Comparison of ENCODE assay signal across 25 cellular contexts in genomic region chr3:14976317-14976716, GRCh38. TPM values are rescaled to one million over a fixed set of nuclear protein-coding genes. Genes with fewer than 3 reads are reported as not detected.
DNase-seq lines count a peak whose midpoint lies in the region; ATAC-seq, FAIRE-seq and TF ChIP-seq lines count a peak whose summit lies in the region.
"Had no signal": no experiment of that assay in that cellular context is flagged by ENCODE, and none has a peak within 500 bp of the region (broad histone marks: within the 10 kb centered on the region; RNA-seq: fewer than 3 reads in every experiment).

No MANE protein-coding gene starts in this region.

- intact Hi-C loops in natural killer cell (cut with micrococcal nuclease), result no loop called here
- intact Hi-C loops in K562 (cut with micrococcal nuclease), result no loop called here
- intact Hi-C loops in right lobe of liver (cut with DNase I), result no loop called here

- H3K27ac Mint-ChIP-seq in natural killer cell, result peak overlapping the region; percentile 0 to 12
- no peak overlapping the region for H3K27ac Mint-ChIP-seq in natural killer cell treated with Interleukin-12 subunit alpha and Interleukin-12 subunit beta and Interleukin-15 and Interleukin-18, amount 100 ng/mL, for 72 hours
- H3K27ac Mint-ChIP-seq in stimulated activated memory B cell treated with anti-CD40 and anti-IgM and Interleukin-4, amounts not matched to agents 10 μg/mL and 1 μg/mL and 100 μg/mL, for 72 hours, result peak overlapping the region; percentile 77
- H3K27ac Mint-ChIP-seq in activated CD4-positive, alpha-beta memory T cell treated with anti-CD3 and anti-CD28 coated beads, Interleukin-2, amount 10 ng/mL, durations not matched to agents 7 days and 5 days, result no peak overlapping the region
- H3K27ac Mint-ChIP-seq: CD4-positive, alpha-beta T cell; T-helper 1 cell treated with Interleukin-12 subunit alpha and Interleukin-12 subunit beta and Interleukin-4 antibody, amounts not matched to agents 30 μg/mL and 1 μg/mL, for 36 hours had no signal

- H3K36me3 ChIP-seq in K562 (ENCODE audit: control insufficient read depth, insufficient read depth, low read length) (peaks cover 22% of the 10 kb centered on the region; the same call in 1 of the 3 replicates), right lobe of liver (peaks cover 0 to 13% (median 2%) of the 10 kb centered on the region in 4 donors)

- H2AFZ ChIP-seq in K562 (ENCODE audit: low read depth, low read length), result no peak overlapping the region
- H2AFZ ChIP-seq: parathyroid adenoma had no signal

- H3K4me1 Mint-ChIP-seq in natural killer cell, result peaks cover 25 to 46% of the 10 kb centered on the region in 2 donors
- H3K4me1 Mint-ChIP-seq in natural killer cell treated with Interleukin-12 subunit alpha and Interleukin-12 subunit beta and Interleukin-15 and Interleukin-18, amount 100 ng/mL, for 72 hours (ENCODE audit: low read depth in 2 of 2), result peaks cover 10 to 34% of the 10 kb centered on the region in 2 donors
- peaks cover 36% of the 10 kb centered on the region for H3K4me1 Mint-ChIP-seq in stimulated activated memory B cell treated with anti-CD40 and anti-IgM and Interleukin-4, amounts not matched to agents 10 μg/mL and 1 μg/mL and 100 μg/mL, for 72 hours
- H3K4me1 Mint-ChIP-seq in activated CD4-positive, alpha-beta memory T cell treated with anti-CD3 and anti-CD28 coated beads, Interleukin-2, amount 10 ng/mL, durations not matched to agents 7 days and 5 days, result peaks cover 10% of the 10 kb centered on the region

- H3K4me1 ChIP-seq in K562 (replicated peaks in 1 of 2; ENCODE audit: control insufficient read depth in 2 of 2, insufficient read depth in 2 of 2, low read length in 2 of 2), result no peaks in the 10 kb centered on the region; a peak in 1 of 5 replicates
- no peaks in the 10 kb centered on the region for H3K4me1 ChIP-seq in right lobe of liver
- H3K4me1 ChIP-seq: ascending aorta, parathyroid adenoma had no signal

- H3K9ac ChIP-seq in K562 (ENCODE audit: insufficient read depth in 1 of 2, low read depth in 2 of 2, low read length in 2 of 2), result no peak overlapping the region
- H3K9ac ChIP-seq: parathyroid adenoma had no signal

- in situ Hi-C loops in K562 (cut with MboI), result no loop called here

- H3K27ac ChIP-seq in K562 (ENCODE audit: extremely low read depth, low read depth, low read length) (no peak overlapping the region), right lobe of liver (no peak overlapping the region)
- H3K27ac ChIP-seq: ascending aorta, parathyroid adenoma, tibial artery had no signal

- H3K4me2 ChIP-seq in K562 (ENCODE audit: insufficient read depth, low read length), result no peak overlapping the region

- POLR2A ChIA-PET in K562 (lab: Yijun Ruan, JAX), result interaction anchor here (1.1 kb wide), 1 partner anchor 19 kb away, joined by 3 read pairs; no protein-coding TSS in a partner anchor
- POLR2A ChIA-PET in activated CD4-positive, alpha-beta memory T cell treated with anti-CD3 and anti-CD28 coated beads, Interleukin-2, amount 10 ng/mL, durations not matched to agents 7 days and 5 days (lab: Charles Lee), result no interaction called here

- H3K27me3 ChIP-seq in K562 (ENCODE audit: control insufficient read depth in 2 of 2, insufficient read depth in 2 of 2, low read length in 2 of 2) (no peaks in the 10 kb centered on the region), right lobe of liver (no peaks in the 10 kb centered on the region)
- H3K27me3 ChIP-seq: ascending aorta, left lung, tibial artery had no signal

- H3K9me1 ChIP-seq in K562 (ENCODE audit: control insufficient read depth, insufficient read depth, low read length), result no peaks in the 10 kb centered on the region

- H3K4me3 ChIP-seq in K562 (no peak overlapping the region), right lobe of liver (no peak overlapping the region)
- H3K4me3 ChIP-seq: ascending aorta, left lung, tibial artery had no signal

- TF ChIP-seq CTCF in natural killer cell (IDR thresholded peaks at IDR 0.05), result no peak
- no peak for TF ChIP-seq CTCF in K562 (IDR thresholded peaks at IDR 0.05 in 2 of 3, conservative IDR thresholded peaks at IDR 0.05 in 1 of 3; ENCODE audit: insufficient read depth in 2 of 3, low read depth in 1 of 3, low read length in 3 of 3)
- no peak for TF ChIP-seq CTCF in right lobe of liver (IDR thresholded peaks at IDR 0.05)

- no peak for TF ChIP-seq EP300 in K562 (IDR thresholded peaks at IDR 0.05; ENCODE audit: low read length)

- H4K20me1 ChIP-seq in K562 (replicated peaks; ENCODE audit: control insufficient read depth, insufficient read depth, low read length), result no peaks in the 10 kb centered on the region

- H3K36me3 Mint-ChIP-seq in natural killer cell, result no peaks in the 10 kb centered on the region
- H3K36me3 Mint-ChIP-seq in natural killer cell treated with Interleukin-12 subunit alpha and Interleukin-12 subunit beta and Interleukin-15 and Interleukin-18, amount 100 ng/mL, for 72 hours, result peaks cover 15% of the 10 kb centered on the region
- peaks cover 43% of the 10 kb centered on the region for H3K36me3 Mint-ChIP-seq in stimulated activated memory B cell treated with anti-CD40 and anti-IgM and Interleukin-4, amounts not matched to agents 10 μg/mL and 1 μg/mL and 100 μg/mL, for 72 hours
- H3K36me3 Mint-ChIP-seq in activated CD4-positive, alpha-beta memory T cell treated with anti-CD3 and anti-CD28 coated beads, Interleukin-2, amount 10 ng/mL, durations not matched to agents 7 days and 5 days (ENCODE audit: low read depth), result peaks cover 47% of the 10 kb centered on the region

- no peak overlapping the region for H3K4me3 Mint-ChIP-seq in natural killer cell
- no peak overlapping the region for H3K4me3 Mint-ChIP-seq in natural killer cell treated with Interleukin-12 subunit alpha and Interleukin-12 subunit beta and Interleukin-15 and Interleukin-18, amount 100 ng/mL, for 72 hours
- H3K4me3 Mint-ChIP-seq in stimulated activated memory B cell treated with anti-CD40 and anti-IgM and Interleukin-4, amounts not matched to agents 10 μg/mL and 1 μg/mL and 100 μg/mL, for 72 hours, result no peak overlapping the region
- H3K4me3 Mint-ChIP-seq in activated CD4-positive, alpha-beta memory T cell treated with anti-CD3 and anti-CD28 coated beads, Interleukin-2, amount 10 ng/mL, durations not matched to agents 7 days and 5 days, result no peak overlapping the region
- H3K4me3 Mint-ChIP-seq: activated T-cell treated with anti-CD3 and anti-CD28 coated beads, Interleukin-2, amount 50 U/mL, for 24 hours; CD4-positive, alpha-beta T cell; T-helper 1 cell treated with Interleukin-12 subunit alpha and Interleukin-12 subunit beta and Interleukin-4 antibody, amounts not matched to agents 30 μg/mL and 1 μg/mL, for 36 hours had no signal

- no peaks in the 10 kb centered on the region for H3K27me3 Mint-ChIP-seq in natural killer cell (ENCODE audit: low read depth in 2 of 2)
- no peaks in the 10 kb centered on the region for H3K27me3 Mint-ChIP-seq in natural killer cell treated with Interleukin-12 subunit alpha and Interleukin-12 subunit beta and Interleukin-15 and Interleukin-18, amount 100 ng/mL, for 72 hours
- no peaks in the 10 kb centered on the region for H3K27me3 Mint-ChIP-seq in stimulated activated memory B cell treated with anti-CD40 and anti-IgM and Interleukin-4, amounts not matched to agents 10 μg/mL and 1 μg/mL and 100 μg/mL, for 72 hours
- no peaks in the 10 kb centered on the region for H3K27me3 Mint-ChIP-seq in activated CD4-positive, alpha-beta memory T cell treated with anti-CD3 and anti-CD28 coated beads, Interleukin-2, amount 10 ng/mL, durations not matched to agents 7 days and 5 days
- H3K27me3 Mint-ChIP-seq: activated T-cell treated with anti-CD3 and anti-CD28 coated beads, Interleukin-2, amount 50 U/mL, for 24 hours; CD4-positive, alpha-beta T cell had no signal

- no peak for TF ChIP-seq RAD21 in K562 (CRISPR knock-in tag; conservative IDR thresholded peaks at IDR 0.05 in 1 of 2, IDR thresholded peaks at IDR 0.05 in 1 of 2)

- CTCF ChIA-PET in K562 (lab: Yijun Ruan, JAX; ENCODE audit: low intra/inter-chr PET ratio), result no interaction called here
- CTCF ChIA-PET in activated CD4-positive, alpha-beta memory T cell treated with anti-CD3 and anti-CD28 coated beads, Interleukin-2, amount 10 ng/mL, durations not matched to agents 7 days and 5 days (lab: Charles Lee), result interaction anchor here (0.5 to 1.0 kb wide), 2 partner anchors 11 to 18 kb away, joined by 3 read pairs; no protein-coding TSS in a partner anchor

- TF ChIP-seq POLR2A in K562 (conservative IDR thresholded peaks at IDR 0.05), result no peak
- no peak for TF ChIP-seq POLR2A in right lobe of liver (IDR thresholded peaks at IDR 0.05)

- H3K9me3 Mint-ChIP-seq in natural killer cell, result no peaks in the 10 kb centered on the region
- H3K9me3 Mint-ChIP-seq in natural killer cell treated with Interleukin-12 subunit alpha and Interleukin-12 subunit beta and Interleukin-15 and Interleukin-18, amount 100 ng/mL, for 72 hours, result no peaks in the 10 kb centered on the region
- no peaks in the 10 kb centered on the region for H3K9me3 Mint-ChIP-seq in stimulated activated memory B cell treated with anti-CD40 and anti-IgM and Interleukin-4, amounts not matched to agents 10 μg/mL and 1 μg/mL and 100 μg/mL, for 72 hours
- no peaks in the 10 kb centered on the region for H3K9me3 Mint-ChIP-seq in activated CD4-positive, alpha-beta memory T cell treated with anti-CD3 and anti-CD28 coated beads, Interleukin-2, amount 10 ng/mL, durations not matched to agents 7 days and 5 days
- H3K9me3 Mint-ChIP-seq: activated T-cell treated with anti-CD3 and anti-CD28 coated beads, Interleukin-2, amount 50 U/mL, for 24 hours; CD4-positive, alpha-beta T cell; T-helper 1 cell treated with Interleukin-12 subunit alpha and Interleukin-12 subunit beta and Interleukin-4 antibody, amounts not matched to agents 30 μg/mL and 1 μg/mL, for 36 hours had no signal

- H3K9me3 ChIP-seq in K562 (replicated peaks; ENCODE audit: control insufficient read depth, insufficient read depth, low read depth, low read length) (no peaks in the 10 kb centered on the region), right lobe of liver (no peaks in the 10 kb centered on the region)
- H3K9me3 ChIP-seq: ascending aorta, left lung, tibial artery had no signal

- BruUV-seq in K562 (replicated peaks; lab: Mats Ljungman, UMichigan), result no TSS peak

- ATAC-seq in natural killer cell (no peak), K562 (no peak), right lobe of liver (peak in 3 of 4 donors; percentile 22 to 37 (median 35))
- no peak for ATAC-seq in natural killer cell treated with Interleukin-12 subunit alpha and Interleukin-12 subunit beta and Interleukin-15 and Interleukin-18, amount 100 ng/mL, for 72 hours
- ATAC-seq in stimulated activated memory B cell treated with anti-CD40 and anti-IgM and Interleukin-4, amounts not matched to agents 10 μg/mL and 1 μg/mL and 100 μg/mL, for 72 hours, result no peak
- ATAC-seq: left lung had no signal

- no peak for FAIRE-seq in K562 (lab: Jason Lieb, UNC)

- WGBS in K562 (ENCODE audit: insufficient coverage, low coverage, missing lambda C conversion rate), result 69% methylated on average over 1 of the region's 1 CpG
- WGBS in right lobe of liver (ENCODE audit: insufficient coverage, low coverage, low lambda C conversion rate, missing lambda C conversion rate), result 50% methylated on average over 1 of the region's 1 CpG

- H3K79me2 ChIP-seq in K562 (ENCODE audit: control insufficient read depth, insufficient read depth, low read length), result peaks cover 2% of the 10 kb centered on the region; the same call in 1 of the 3 replicates

- no peak for DNase-seq in natural killer cell
- DNase-seq in natural killer cell treated with Interleukin-12 subunit alpha and Interleukin-12 subunit beta and Interleukin-15 and Interleukin-18, amount 100 ng/mL, for 72 hours (ENCODE audit: low spot score), result no peak
- DNase-seq in K562 (ENCODE audit: extremely low read depth in 1 of 4, low spot score in 3 of 4), result no peak
- no peak for DNase-seq in right lobe of liver
- DNase-seq in NCI-H446 treated with DMSO at 0.1 percent for 48 hours (lab: John Stamatoyannopoulos, UW), result no peak
- DNase-seq in NCI-H1048 (lab: John Stamatoyannopoulos, UW), result no peak
- DNase-seq in activated CD4-positive, alpha-beta memory T cell treated with anti-CD3 and anti-CD28 coated beads, Interleukin-2, amount 10 ng/mL, durations not matched to agents 7 days and 5 days, result no peak
- DNase-seq: ACHN; activated CD4-positive, alpha-beta T cell treated with anti-CD3 and anti-CD28 coated beads, Interleukin-2, amount 50 U/mL, for 48 hours; activated naive CD4-positive, alpha-beta T cell treated with anti-CD3 and anti-CD28 coated beads, Interleukin-2, amount 50 U/mL, for 16 hours; activated T-cell treated with anti-CD3 and anti-CD28 coated beads, Interleukin-2, amount 50 U/mL, for 24 hours; CD4-positive, alpha-beta T cell; DMS53; effector CD4-positive, alpha-beta T cell; GF-D8; left lung; NCI-H2171; NCI-H82; Right ventricle myocardium superior; stimulated activated naive CD4-positive, alpha-beta T cell; tibial artery had no signal

RNA-seq across cellular contexts. Expression of gene NR2C2, which starts 28.9 kb away (rescaled TPM):
- 10 to 100 TPM; 70.4 to 94.3 (median 81.6) TPM for total RNA-seq in natural killer cell
- 10 to 100 TPM; 58.3 to 74.3 TPM for total RNA-seq in natural killer cell treated with Interleukin-12 subunit alpha and Interleukin-12 subunit beta and Interleukin-15 and Interleukin-18, amount 100 ng/mL, for 72 hours
- total RNA-seq in K562 (2011; cell fraction: chromatin; rRNA removed; ENCODE audit: low replicate concordance), result 116 and 153 TPM in 2 replicates
- total RNA-seq in K562 (2011; cell fraction: nucleolus; rRNA removed), result 54.9 and 60.4 TPM in 2 replicates
- total RNA-seq in K562 (2011; cell fraction: nucleoplasm; rRNA removed), result 99.1 and 148 TPM in 2 replicates
- total RNA-seq in K562 (2014; rRNA removed), result 10.8 and 17.3 TPM in 2 replicates
- total RNA-seq in K562 (2014; rRNA removed; fragmentation: Illumina TruSeq; extraction: Trizol), result 17.7 and 18.7 TPM in 2 replicates
- total RNA-seq in K562 (2015; rRNA removed; fragmentation: Illumina TruSeq; extraction: Trizol), result 14.6 and 15.8 TPM in 2 replicates
- 32.9 and 33.0 TPM in 2 replicates for total RNA-seq in K562 (2021)
- 17.3 and 21.8 TPM in 2 replicates for polyA plus RNA-seq in K562 (2011; rRNA removed)
- polyA plus RNA-seq in K562 (2011; cell fraction: cytosol; rRNA removed), result 7.9 and 12.6 TPM in 2 replicates
- 117 and 123 TPM in 2 replicates for polyA plus RNA-seq in K562 (2011; cell fraction: nucleus; rRNA removed)
- polyA plus RNA-seq in K562 (2012), result 21.1 and 35.7 TPM in 2 replicates
- 20.4 and 22.3 TPM in 2 replicates for polyA plus RNA-seq in K562 (2014; fragmentation: Illumina TruSeq; extraction: Trizol)
- polyA plus RNA-seq in K562 (2014; fragmentation: Nextera tagmentation; extraction: Ambion mirVana), result 1 to 10 TPM; 6.1 to 6.4 TPM
- 13.9 and 18.0 TPM in 2 replicates for polyA plus RNA-seq in K562 (2014; rRNA removed)
- polyA minus RNA-seq in K562 (2011; rRNA and poly(A)+ RNA removed), result 24.6 and 33.6 TPM in 2 replicates
- polyA minus RNA-seq in K562 (2011; cell fraction: cytosol; rRNA and poly(A)+ RNA removed), result 17.3 and 23.8 TPM in 2 replicates
- polyA minus RNA-seq in K562 (2011; cell fraction: nucleus; rRNA and poly(A)+ RNA removed), result 50.1 and 65.4 TPM in 2 replicates
- 10 to 100 TPM; 10.8 to 18.6 (median 12.2) TPM for total RNA-seq in right lobe of liver
- total RNA-seq in activated CD4-positive, alpha-beta memory T cell treated with anti-CD3 and anti-CD28 coated beads, Interleukin-2, amount 10 ng/mL, durations not matched to agents 7 days and 5 days, result 10 to 100 TPM; 63.9 to 65.8 TPM

Comparison
In these comparisons a context has a peak if more than half of its experiments do, and no peak if none do; other contexts are left out.
1. H3K27ac Mint-ChIP-seq: peak in natural killer cell (2 of 2) and stimulated activated memory B cell treated with anti-CD40 and anti-IgM and Interleukin-4, amounts not matched to agents 10 μg/mL and 1 μg/mL and 100 μg/mL, for 72 hours (single experiment); none in natural killer cell treated with Interleukin-12 subunit alpha and Interleukin-12 subunit beta and Interleukin-15 and Interleukin-18, amount 100 ng/mL, for 72 hours (0 of 2) and activated CD4-positive, alpha-beta memory T cell treated with anti-CD3 and anti-CD28 coated beads, Interleukin-2, amount 10 ng/mL, durations not matched to agents 7 days and 5 days (single experiment).
2. ATAC-seq: peak in right lobe of liver (3 of 4); none in natural killer cell (0 of 3), natural killer cell treated with Interleukin-12 subunit alpha and Interleukin-12 subunit beta and Interleukin-15 and Interleukin-18, amount 100 ng/mL, for 72 hours (0 of 2), K562 (single experiment) and stimulated activated memory B cell treated with anti-CD40 and anti-IgM and Interleukin-4, amounts not matched to agents 10 μg/mL and 1 μg/mL and 100 μg/mL, for 72 hours (single experiment).